In the genomic region with DNA sequence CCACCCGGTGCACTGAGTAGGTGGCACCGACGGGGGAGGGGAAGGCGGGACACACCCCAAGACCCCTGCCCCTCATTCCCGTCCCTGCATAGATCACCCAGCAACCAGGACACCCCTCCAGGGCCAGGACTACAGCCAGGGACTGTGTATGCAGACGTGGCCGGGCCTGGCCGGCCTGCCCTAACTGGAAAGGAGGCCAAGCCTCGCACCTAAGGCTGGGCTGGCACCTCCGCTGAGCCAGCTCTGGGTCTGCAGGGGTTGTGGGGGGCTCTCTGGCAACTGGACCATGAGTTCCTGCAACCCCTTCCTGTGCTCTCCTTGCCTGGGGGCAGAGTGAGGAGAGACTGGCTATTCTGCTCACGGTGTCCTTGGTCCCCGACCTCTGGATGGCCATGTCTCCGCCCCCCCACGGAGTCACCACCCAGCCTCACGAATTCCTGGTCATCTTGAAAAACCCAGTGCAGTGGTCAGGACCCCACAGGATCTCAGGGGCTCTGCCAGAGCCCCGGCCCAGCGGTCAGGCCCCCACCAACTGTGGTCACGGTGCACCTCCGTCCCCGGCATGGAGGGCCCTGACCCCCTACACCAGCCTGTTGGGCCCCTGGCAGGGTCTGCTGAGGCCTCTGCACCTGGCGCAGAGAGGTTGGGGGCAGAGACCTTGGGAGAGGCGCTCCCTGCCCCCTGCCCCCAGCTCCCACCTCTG, we compare ENCODE assay signal across 12 cellular contexts. TPM values are rescaled to one million over a fixed set of nuclear protein-coding genes. Genes with fewer than 3 reads are reported as not detected.
DNase-seq lines count a peak whose midpoint lies in the region; ATAC-seq and TF ChIP-seq lines count a peak whose summit lies in the region.
"Had no signal": no experiment of that assay in that cellular context is flagged by ENCODE, and none has a peak within 500 bp of the region (broad histone marks: within the 10 kb centered on the region; RNA-seq: fewer than 3 reads in every experiment).

No MANE protein-coding gene starts in this region.

- DNase-seq in CD4-positive, alpha-beta memory T cell = no peak
- no peak for DNase-seq in central memory CD8-positive, alpha-beta T cell (ENCODE audit: low spot score in 2 of 2)
- DNase-seq in nephron progenitor cell = no peak
- no peak for DNase-seq in NCI-H510A treated with DMSO at 0.1 percent for 48 hours (lab: John Stamatoyannopoulos, UW)
- no peak for DNase-seq in effector CD4-positive, alpha-beta T cell
- no peak for DNase-seq in activated naive CD4-positive, alpha-beta T cell treated with anti-CD3 and anti-CD28 coated beads, Interleukin-2, amount 50 U/mL, for 72 hours (ENCODE audit: low spot score in 2 of 2)
- DNase-seq: EL, HCEC 1CT, NCI-H1092 treated with DMSO at 0.1 percent for 48 hours had no signal

- CTCF ChIA-PET in CD4-positive, alpha-beta memory T cell (lab: Charles Lee; ENCODE audit: partially characterized antibody) = no interaction called here

- peaks cover 0 to 4% of the 10 kb centered on the region in 2 donors for H3K27me3 Mint-ChIP-seq in CD4-positive, alpha-beta memory T cell
- no peaks in the 10 kb centered on the region for H3K27me3 Mint-ChIP-seq in central memory CD8-positive, alpha-beta T cell
- H3K27me3 Mint-ChIP-seq in nephron progenitor cell (ENCODE audit: low read depth, poor library complexity) = peaks cover 49% of the 10 kb centered on the region

- no peak for ATAC-seq in central memory CD8-positive, alpha-beta T cell (replicated peaks; ENCODE audit: extremely low read depth, poor library complexity, severe bottlenecking)
- no peak for ATAC-seq in HG03108 (IDR thresholded peaks at IDR 0.05; ENCODE audit: unreplicated experiment)
- ATAC-seq in activated naive CD4-positive, alpha-beta T cell treated with anti-CD3 and anti-CD28 coated beads, Interleukin-2, amount 50 U/mL, for 72 hours = no peak

- no peak overlapping the region for H3K9ac ChIP-seq in HUES48 (ENCODE audit: low read depth, low read length)

- no peaks in the 10 kb centered on the region for H3K36me3 ChIP-seq in CD4-positive, alpha-beta memory T cell (ENCODE audit: insufficient read depth, low read length)
- H3K36me3 ChIP-seq in HUES48 (ENCODE audit: control insufficient read depth, insufficient read depth, low read length) = no peaks in the 10 kb centered on the region
- H3K36me3 ChIP-seq: ascending aorta had no signal

- peaks cover 9% of the 10 kb centered on the region for H3K4me1 ChIP-seq in CD4-positive, alpha-beta memory T cell (ENCODE audit: insufficient read depth, low read length)
- peaks cover 5% of the 10 kb centered on the region; the same call in 1 of the 2 replicates for H3K4me1 ChIP-seq in HUES48 (ENCODE audit: control insufficient read depth, insufficient read depth, low read length)

- H3K27me3 ChIP-seq in CD4-positive, alpha-beta memory T cell (ENCODE audit: insufficient read depth, low read length) = no peaks in the 10 kb centered on the region
- peaks cover 47% of the 10 kb centered on the region for H3K27me3 ChIP-seq in HUES48 (ENCODE audit: control insufficient read depth, insufficient read depth, low read length)

- no peaks in the 10 kb centered on the region for H3K9me3 ChIP-seq in CD4-positive, alpha-beta memory T cell (ENCODE audit: control insufficient read depth in 1 of 2, low read length in 2 of 2)
- H3K9me3 ChIP-seq in HUES48 (ENCODE audit: control insufficient read depth, insufficient read depth, low read length) = no peaks in the 10 kb centered on the region
- H3K9me3 ChIP-seq: ascending aorta had no signal

- no peak for TF ChIP-seq CTCF in nephron progenitor cell (IDR thresholded peaks at IDR 0.05)

- H3K4me3 ChIP-seq in CD4-positive, alpha-beta memory T cell (ENCODE audit: low read length in 2 of 2) = no peak overlapping the region
- H3K4me3 ChIP-seq in HUES48 (ENCODE audit: low read depth, low read length) = peak overlapping the region; percentile 68; the same call in 1 of the 2 replicates

- H3K9me3 Mint-ChIP-seq in CD4-positive, alpha-beta memory T cell = peaks cover 0 to 2% (median 0%) of the 10 kb centered on the region in 8 donors
- H3K9me3 Mint-ChIP-seq in central memory CD8-positive, alpha-beta T cell = no peaks in the 10 kb centered on the region
- no peaks in the 10 kb centered on the region for H3K9me3 Mint-ChIP-seq in nephron progenitor cell
- H3K9me3 Mint-ChIP-seq in activated naive CD4-positive, alpha-beta T cell treated with anti-CD3 and anti-CD28 coated beads, Interleukin-2, amount 50 U/mL, for 72 hours = no peaks in the 10 kb centered on the region

- H3K4me3 Mint-ChIP-seq in CD4-positive, alpha-beta memory T cell = peak overlapping the region; percentile 25 to 70 (median 54)
- H3K4me3 Mint-ChIP-seq in central memory CD8-positive, alpha-beta T cell = peak overlapping the region; percentile 76
- H3K4me3 Mint-ChIP-seq in nephron progenitor cell = peak overlapping the region; percentile 73

- no peak overlapping the region for H3K27ac ChIP-seq in CD4-positive, alpha-beta memory T cell (ENCODE audit: low read depth, low read length)
- H3K27ac ChIP-seq in HUES48 (ENCODE audit: low read depth, low read length) = no peak overlapping the region
- H3K27ac ChIP-seq: ascending aorta had no signal

- POLR2A ChIA-PET in CD4-positive, alpha-beta memory T cell (lab: Charles Lee; ENCODE audit: partially characterized antibody) = interaction anchor here (5.8 kb wide), 1 partner anchor 13 kb away, joined by 43 read pairs; a partner anchor contains a TSS

- H3K4me1 Mint-ChIP-seq in CD4-positive, alpha-beta memory T cell = peaks cover 2 to 16% (median 4%) of the 10 kb centered on the region in 4 donors
- H3K4me1 Mint-ChIP-seq in central memory CD8-positive, alpha-beta T cell = peaks cover 7% of the 10 kb centered on the region
- peaks cover 5% of the 10 kb centered on the region for H3K4me1 Mint-ChIP-seq in nephron progenitor cell

- peak overlapping the region in 1 of 7 donors; percentile 35 for H3K27ac Mint-ChIP-seq in CD4-positive, alpha-beta memory T cell
- no peak overlapping the region for H3K27ac Mint-ChIP-seq in central memory CD8-positive, alpha-beta T cell (ENCODE audit: low read depth)
- H3K27ac Mint-ChIP-seq in nephron progenitor cell = no peak overlapping the region
- no peak overlapping the region for H3K27ac Mint-ChIP-seq in activated naive CD4-positive, alpha-beta T cell treated with anti-CD3 and anti-CD28 coated beads, Interleukin-2, amount 50 U/mL, for 72 hours

- H3K36me3 Mint-ChIP-seq in CD4-positive, alpha-beta memory T cell = no peaks in the 10 kb centered on the region
- H3K36me3 Mint-ChIP-seq in central memory CD8-positive, alpha-beta T cell (ENCODE audit: insufficient read depth) = no peaks in the 10 kb centered on the region
- no peaks in the 10 kb centered on the region for H3K36me3 Mint-ChIP-seq in nephron progenitor cell (ENCODE audit: low read depth)
- H3K36me3 Mint-ChIP-seq in activated naive CD4-positive, alpha-beta T cell treated with anti-CD3 and anti-CD28 coated beads, Interleukin-2, amount 50 U/mL, for 72 hours = peaks cover 5 to 6% of the 10 kb centered on the region in 2 donors

- intact Hi-C loops in CD4-positive, alpha-beta memory T cell (cut with micrococcal nuclease) = loop anchor here (2.0 kb wide), 1 partner anchor 14 kb away; a partner anchor contains a TSS

RNA-seq across cellular contexts. Expression of a gene that starts 1.1 kb away (rescaled TPM):
- total RNA-seq in CD4-positive, alpha-beta memory T cell = 1 to 10 TPM; 2.7 to 2.9 TPM
- polyA plus RNA-seq in CD4-positive, alpha-beta memory T cell = 1 to 10 TPM in 1 of 2 donors, under 1 TPM in 1; 0.72 to 1.3 TPM
- 1 to 10 TPM in 1 of 2 donors, under 1 TPM in 1; 0.18 to 2.9 TPM for total RNA-seq in activated naive CD4-positive, alpha-beta T cell treated with anti-CD3 and anti-CD28 coated beads, Interleukin-2, amount 50 U/mL, for 72 hours

RNA-seq across cellular contexts. Expression of a gene that starts 14.3 kb away (rescaled TPM):
- total RNA-seq in CD4-positive, alpha-beta memory T cell = 100 to 1,000 TPM; 112 to 114 TPM
- 10 to 100 TPM; 12.7 to 34.6 TPM for polyA plus RNA-seq in CD4-positive, alpha-beta memory T cell
- 10 to 100 TPM; 36.7 to 49.8 TPM for total RNA-seq in activated naive CD4-positive, alpha-beta T cell treated with anti-CD3 and anti-CD28 coated beads, Interleukin-2, amount 50 U/mL, for 72 hours

RNA-seq across cellular contexts. Expression of a gene that starts 26.3 kb away (rescaled TPM):
- 100 to 1,000 TPM; 128 to 132 TPM for total RNA-seq in CD4-positive, alpha-beta memory T cell
- polyA plus RNA-seq in CD4-positive, alpha-beta memory T cell = 100 to 1,000 TPM; 202 to 209 TPM
- total RNA-seq in activated naive CD4-positive, alpha-beta T cell treated with anti-CD3 and anti-CD28 coated beads, Interleukin-2, amount 50 U/mL, for 72 hours = 100 to 1,000 TPM in 1 of 2 donors, 10 to 100 TPM in 1; 82.9 to 121 TPM

RNA-seq across cellular contexts. Expression of a gene that starts 31.0 kb away (rescaled TPM):
- total RNA-seq in CD4-positive, alpha-beta memory T cell = 1 to 10 TPM; 3.5 to 3.7 TPM
- under 1 TPM in 1 of 2 donors, not detected in 1; 0.53 TPM for polyA plus RNA-seq in CD4-positive, alpha-beta memory T cell
- total RNA-seq in activated naive CD4-positive, alpha-beta T cell treated with anti-CD3 and anti-CD28 coated beads, Interleukin-2, amount 50 U/mL, for 72 hours = 1 to 10 TPM; 1.6 to 2.7 TPM

RNA-seq across cellular contexts. Expression of a gene that starts 57.8 kb away (rescaled TPM):
- total RNA-seq in CD4-positive, alpha-beta memory T cell = 10 to 100 TPM; 44.2 to 44.7 TPM
- polyA plus RNA-seq in CD4-positive, alpha-beta memory T cell = 10 to 100 TPM in 1 of 2 donors, 1 to 10 TPM in 1; 2.5 to 24.5 TPM
- 10 to 100 TPM; 32.7 to 41.0 TPM for total RNA-seq in activated naive CD4-positive, alpha-beta T cell treated with anti-CD3 and anti-CD28 coated beads, Interleukin-2, amount 50 U/mL, for 72 hours
